ENCODE assay signal across 22 cellular contexts in genomic region chr4:52959545-52959944, GRCh38.
A peak's percentile ranks its signal among the peaks of the same experiment; 100 is the strongest.
DNase-seq lines count a peak whose midpoint lies in the region; TF ChIP-seq lines count a peak whose summit lies in the region.
"Had no signal": no experiment of that assay in that cellular context is flagged by ENCODE, and none has a peak within 500 bp of the region (broad histone marks: within the 10 kb centered on the region; RNA-seq: fewer than 3 reads in every experiment).

No MANE protein-coding gene starts in this region.

- no peak for TF ChIP-seq EP300 in sigmoid colon (IDR thresholded peaks at IDR 0.05)

- H3K4me3 Mint-ChIP-seq in HFFc6 = peak overlapping the region; percentile 46
- H3K4me3 Mint-ChIP-seq: activated CD4-positive, alpha-beta memory T cell treated with anti-CD3 and anti-CD28 coated beads, Interleukin-2, amount 10 ng/mL, durations not matched to agents 7 days and 5 days; CD4-positive, alpha-beta T cell had no signal

- H3K27me3 Mint-ChIP-seq in HFFc6 (ENCODE audit: insufficient read depth) = no peaks in the 10 kb centered on the region
- H3K27me3 Mint-ChIP-seq: activated CD4-positive, alpha-beta memory T cell treated with anti-CD3 and anti-CD28 coated beads, Interleukin-2, amount 10 ng/mL, durations not matched to agents 7 days and 5 days; CD4-positive, alpha-beta T cell had no signal

- no peak overlapping the region for H3K18ac ChIP-seq in mesenchymal stem cell (ENCODE audit: low read depth in 1 of 2, low read length in 2 of 2)

- H3K4me1 ChIP-seq in mesenchymal stem cell (ENCODE audit: control insufficient read depth, insufficient read depth, low read depth, low read length) (peaks cover 2% of the 10 kb centered on the region), sigmoid colon (peaks cover 0 to 57% (median 34%) of the 10 kb centered on the region in 4 donors)
- H3K4me1 ChIP-seq: tibial artery had no signal

- no peaks in the 10 kb centered on the region for H3K79me1 ChIP-seq in mesenchymal stem cell (replicated peaks; ENCODE audit: low read length, poor library complexity, severe bottlenecking)

- peak overlapping the region; percentile 75 for H3K27ac Mint-ChIP-seq in HFFc6
- H3K27ac Mint-ChIP-seq: activated CD4-positive, alpha-beta memory T cell treated with anti-CD3 and anti-CD28 coated beads, Interleukin-2, amount 10 ng/mL, durations not matched to agents 7 days and 5 days; CD4-positive, alpha-beta T cell had no signal

- no peak overlapping the region for H4K91ac ChIP-seq in mesenchymal stem cell (ENCODE audit: low read length)

- peak overlapping the region; percentile 61 for H3K9ac ChIP-seq in mesenchymal stem cell (ENCODE audit: low read length)

- no peak overlapping the region for H2BK12ac ChIP-seq in mesenchymal stem cell (ENCODE audit: low read length in 2 of 2)

- no peaks in the 10 kb centered on the region for H3K9me3 Mint-ChIP-seq in HFFc6
- H3K9me3 Mint-ChIP-seq: activated CD4-positive, alpha-beta memory T cell treated with anti-CD3 and anti-CD28 coated beads, Interleukin-2, amount 10 ng/mL, durations not matched to agents 7 days and 5 days; CD4-positive, alpha-beta T cell had no signal

- H3K4me2 ChIP-seq in mesenchymal stem cell (ENCODE audit: low read length, poor library complexity, severe bottlenecking) = no peak overlapping the region

- no peak overlapping the region for H4K8ac ChIP-seq in mesenchymal stem cell (ENCODE audit: low read length)

- peak; percentile 33 for DNase-seq in AG08396 (ENCODE audit: low spot score)
- peak; percentile 74 for DNase-seq in HFFc6
- peak; percentile 28 for DNase-seq in epidermal melanocyte (ENCODE audit: insufficient read length, low spot score)
- DNase-seq in mesenchymal stem cell = no peak
- no peak for DNase-seq in sigmoid colon
- DNase-seq in DMS79 (lab: John Stamatoyannopoulos, UW) = no peak
- DNase-seq in NCI-H345 (lab: John Stamatoyannopoulos, UW) = no peak
- DNase-seq in putamen (ENCODE audit: low spot score) = no peak
- DNase-seq: activated CD4-positive, alpha-beta memory T cell treated with anti-CD3 and anti-CD28 coated beads, Interleukin-2, amount 10 ng/mL, durations not matched to agents 7 days and 5 days; activated gamma-delta T cell treated with Interleukin-2 at 50 U/mL for 16 hours; amygdala; caudate nucleus; CD4-positive, alpha-beta T cell; DMS 273 treated with DMSO at 0.1 percent for 48 hours; NCI-H1092 treated with DMSO at 0.1 percent for 48 hours; NCI-H2029 treated with DMSO at 0.1 percent for 48 hours; occipital lobe; stimulated activated CD4-positive, alpha-beta T cell treated with anti-CD3 and anti-CD28 coated beads, Interleukin-4, amount 100 ng/mL, for 24 hours; stimulated activated naive CD8-positive, alpha-beta T cell treated with anti-CD3 and anti-CD28 coated beads, Interleukin-15, Interleukin-2, amounts not matched to agents 100 U/mL and 50 U/mL, for 24 hours; tibial artery had no signal

- no peak overlapping the region for H2BK15ac ChIP-seq in mesenchymal stem cell (ENCODE audit: low read depth, poor library complexity, severe bottlenecking)

- H3K23ac ChIP-seq in mesenchymal stem cell (ENCODE audit: low read length in 2 of 2) = no peak overlapping the region

- H3K36me3 ChIP-seq in mesenchymal stem cell (ENCODE audit: control insufficient read depth in 1 of 2, insufficient read depth in 2 of 2, low read depth in 1 of 2, low read length in 2 of 2) = no peaks in the 10 kb centered on the region
- H3K36me3 ChIP-seq in sigmoid colon = no peaks in the 10 kb centered on the region
- H3K36me3 ChIP-seq: tibial artery had no signal

- no peaks in the 10 kb centered on the region for H3K36me3 Mint-ChIP-seq in HFFc6 (ENCODE audit: low read depth)

- H3K27me3 ChIP-seq in mesenchymal stem cell (ENCODE audit: control insufficient read depth in 1 of 2, insufficient read depth in 1 of 2, low read length in 2 of 2) = no peaks in the 10 kb centered on the region
- no peaks in the 10 kb centered on the region for H3K27me3 ChIP-seq in sigmoid colon
- H3K27me3 ChIP-seq: tibial artery had no signal

- H3K14ac ChIP-seq in mesenchymal stem cell (ENCODE audit: low read length in 2 of 2) = no peak overlapping the region

- no peak overlapping the region for H2AFZ ChIP-seq in mesenchymal stem cell (ENCODE audit: low read depth, low read length)

- H3K9me3 ChIP-seq in mesenchymal stem cell (ENCODE audit: control insufficient read depth, low read length) (no peaks in the 10 kb centered on the region), sigmoid colon (no peaks in the 10 kb centered on the region)
- H3K9me3 ChIP-seq: tibial artery had no signal

- H3K27ac ChIP-seq in mesenchymal stem cell (ENCODE audit: low read length, poor library complexity, severe bottlenecking) (no peak overlapping the region), sigmoid colon (peak overlapping the region in 1 of 4 donors; percentile 74)
- H3K27ac ChIP-seq: epithelial cell of prostate, HL-60, tibial artery had no signal

- peaks cover 56% of the 10 kb centered on the region for H3K4me1 Mint-ChIP-seq in HFFc6 (ENCODE audit: low read depth)
- H3K4me1 Mint-ChIP-seq: activated CD4-positive, alpha-beta memory T cell treated with anti-CD3 and anti-CD28 coated beads, Interleukin-2, amount 10 ng/mL, durations not matched to agents 7 days and 5 days had no signal

- H2BK120ac ChIP-seq in mesenchymal stem cell (ENCODE audit: low read depth, low read length) = no peak overlapping the region

- no peak overlapping the region for H2BK5ac ChIP-seq in mesenchymal stem cell (ENCODE audit: low read depth, low read length, poor library complexity, severe bottlenecking)

- H3K4ac ChIP-seq in mesenchymal stem cell (ENCODE audit: low read depth in 1 of 2, low read length in 2 of 2) = no peak overlapping the region

- intact Hi-C loops in sigmoid colon (cut with DNase I) = no loop called here

- 66% methylated on average over 3 of the region's 3 CpGs for WGBS in mesenchymal stem cell
- 84 to 92% methylated on average over 3 of the region's 3 CpGs for whole genome bisulfite sequencing in sigmoid colon, 2 donors

- TF ChIP-seq CTCF in HFFc6 (IDR thresholded peaks at IDR 0.05) (no peak), sigmoid colon (IDR thresholded peaks at IDR 0.05) (no peak)

- H2AK5ac ChIP-seq in mesenchymal stem cell (ENCODE audit: low read length, severe bottlenecking) = no peak overlapping the region

- no peak for TF ChIP-seq POLR2A in sigmoid colon (IDR thresholded peaks at IDR 0.05)

- H3K4me3 ChIP-seq in mesenchymal stem cell (ENCODE audit: insufficient read depth in 1 of 2, low read depth in 1 of 2, low read length in 2 of 2) (no peak overlapping the region), sigmoid colon (no peak overlapping the region)
- H3K4me3 ChIP-seq: tibial artery had no signal

Comparison
In these comparisons a context has a peak if more than half of its experiments do, and no peak if none do; other contexts are left out.
1. DNase-seq: peak in AG08396 (single experiment), HFFc6 (single experiment) and epidermal melanocyte (single experiment); none in mesenchymal stem cell (single experiment), sigmoid colon (single experiment), DMS79 (single experiment), NCI-H345 (single experiment) and putamen (single experiment).